Comparison of ENCODE assay signal across 10 cellular contexts in the genomic region with DNA sequence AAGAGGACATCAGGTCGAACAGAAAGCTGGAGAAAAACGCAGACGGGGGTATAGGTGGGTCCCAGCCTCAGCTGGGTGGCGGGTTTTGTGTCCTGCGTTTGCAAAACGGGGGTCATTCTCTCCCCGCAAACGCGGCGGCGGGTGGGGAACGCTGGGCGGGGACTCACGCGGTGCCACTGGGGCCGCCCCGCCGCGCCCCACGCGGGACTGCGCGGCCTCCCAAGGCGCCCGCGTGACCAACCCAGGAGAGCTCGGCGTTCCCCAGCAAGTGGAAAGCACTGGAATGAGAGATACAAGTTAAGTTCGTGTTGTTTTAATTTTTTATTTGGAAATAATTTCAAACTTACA. TPM values are rescaled to one million over a fixed set of nuclear protein-coding genes. Genes with fewer than 3 reads are reported as not detected.
A peak's percentile ranks its signal among the peaks of the same experiment; 100 is the strongest.
DNase-seq lines count a peak whose midpoint lies in the region; ATAC-seq and TF ChIP-seq lines count a peak whose summit lies in the region.
"Had no signal": no experiment of that assay in that cellular context is flagged by ENCODE, and none has a peak within 500 bp of the region (broad histone marks: within the 10 kb centered on the region; RNA-seq: fewer than 3 reads in every experiment).

No MANE protein-coding gene starts in this region.

- no peaks in the 10 kb centered on the region for H3K9me3 ChIP-seq in CD8-positive, alpha-beta T cell (ENCODE audit: low read length)
- H3K9me3 ChIP-seq in T-helper 17 cell (ENCODE audit: control insufficient read depth, low read length, poor library complexity, severe bottlenecking) (no peaks in the 10 kb centered on the region), iPS-18a (ENCODE audit: control insufficient read depth, low read depth, low read length) (no peaks in the 10 kb centered on the region)

- ATAC-seq in CD8-positive, alpha-beta T cell, result no peak
- no peak for ATAC-seq in T-helper 17 cell
- ATAC-seq in sciatic nerve, result peak; percentile 37
- no peak for ATAC-seq in HG03159 (IDR thresholded peaks at IDR 0.05; ENCODE audit: unreplicated experiment)
- ATAC-seq in GM19467 (IDR thresholded peaks at IDR 0.05; ENCODE audit: unreplicated experiment), result no peak

- CTCF ChIA-PET in CD8-positive, alpha-beta T cell (lab: Charles Lee), result no interaction called here

- no peaks in the 10 kb centered on the region for H3K36me3 ChIP-seq in CD8-positive, alpha-beta T cell (ENCODE audit: insufficient read depth, low read length)
- no peaks in the 10 kb centered on the region for H3K36me3 ChIP-seq in iPS-18a (ENCODE audit: control insufficient read depth, low read depth, low read length)

- no peak for TF ChIP-seq CTCF in CD8-positive, alpha-beta T cell (IDR thresholded peaks at IDR 0.05)

- no peaks in the 10 kb centered on the region for H3K9me3 Mint-ChIP-seq in CD8-positive, alpha-beta T cell

- no peak for DNase-seq in CD8-positive, alpha-beta T cell
- DNase-seq in T-helper 17 cell, result no peak
- DNase-seq in sciatic nerve (ENCODE audit: low spot score), result no peak
- no peak for DNase-seq in NCI-H526 treated with DMSO at 0.1 percent for 48 hours (lab: John Stamatoyannopoulos, UW)
- DNase-seq in medulla oblongata (ENCODE audit: extremely low spot score), result no peak
- DNase-seq: DMS 273 treated with DMSO at 0.1 percent for 48 hours, NCI-H774 had no signal

- H3K27me3 Mint-ChIP-seq in CD8-positive, alpha-beta T cell (ENCODE audit: low read depth), result peaks cover 20% of the 10 kb centered on the region
- H3K27me3 Mint-ChIP-seq in T-helper 17 cell, result peaks cover 27% of the 10 kb centered on the region

- no peak overlapping the region for H3K4me3 ChIP-seq in CD8-positive, alpha-beta T cell (ENCODE audit: low read depth, low read length)
- peak overlapping the region; percentile 54 for H3K4me3 ChIP-seq in iPS-18a (ENCODE audit: low read length)

- H3K36me3 Mint-ChIP-seq in CD8-positive, alpha-beta T cell, result no peaks in the 10 kb centered on the region
- H3K36me3 Mint-ChIP-seq in T-helper 17 cell (ENCODE audit: low read depth), result no peaks in the 10 kb centered on the region

- H3K4me1 ChIP-seq in CD8-positive, alpha-beta T cell (ENCODE audit: insufficient read depth, low read length), result peaks cover 12% of the 10 kb centered on the region
- peaks cover 47% of the 10 kb centered on the region for H3K4me1 ChIP-seq in iPS-18a (ENCODE audit: control insufficient read depth, low read depth, low read length)

- POLR2A ChIA-PET in CD8-positive, alpha-beta T cell (lab: Charles Lee), result no interaction called here

- peaks cover 3% of the 10 kb centered on the region for H3K27me3 ChIP-seq in CD8-positive, alpha-beta T cell (ENCODE audit: insufficient read depth, low read length)
- H3K27me3 ChIP-seq in iPS-18a (ENCODE audit: control insufficient read depth, insufficient read depth, low read length), result peaks cover 54% of the 10 kb centered on the region

- no peak overlapping the region for H3K9ac ChIP-seq in iPS-18a (ENCODE audit: low read length)

- intact Hi-C loops in CD8-positive, alpha-beta T cell (cut with DNase I, micrococcal nuclease), result no loop called here
- intact Hi-C loops in sciatic nerve (cut with DNase I), result no loop called here

- H3K4me1 Mint-ChIP-seq in CD8-positive, alpha-beta T cell (ENCODE audit: low read depth), result peaks cover 8% of the 10 kb centered on the region
- no peaks in the 10 kb centered on the region for H3K4me1 Mint-ChIP-seq in T-helper 17 cell

- no peak overlapping the region for H3K27ac Mint-ChIP-seq in CD8-positive, alpha-beta T cell
- no peak overlapping the region for H3K27ac Mint-ChIP-seq in T-helper 17 cell

- H3K4me3 Mint-ChIP-seq in CD8-positive, alpha-beta T cell, result peak overlapping the region; percentile 68
- peak overlapping the region; percentile 69 for H3K4me3 Mint-ChIP-seq in T-helper 17 cell

- H3K27ac ChIP-seq in CD8-positive, alpha-beta T cell (ENCODE audit: low read depth, low read length), result no peak overlapping the region
- no peak overlapping the region for H3K27ac ChIP-seq in iPS-18a (ENCODE audit: low read length)

RNA-seq across cellular contexts. Expression of gene VIPR2, which starts 0.9 kb away (rescaled TPM):
- total RNA-seq in CD8-positive, alpha-beta T cell, result under 1 TPM; 0.61 to 0.73 TPM
- total RNA-seq in T-helper 17 cell, result not detected
- 2.0 TPM for total RNA-seq in sciatic nerve
